Comparison of ENCODE assay signal across 8 cellular contexts in the genomic region with DNA sequence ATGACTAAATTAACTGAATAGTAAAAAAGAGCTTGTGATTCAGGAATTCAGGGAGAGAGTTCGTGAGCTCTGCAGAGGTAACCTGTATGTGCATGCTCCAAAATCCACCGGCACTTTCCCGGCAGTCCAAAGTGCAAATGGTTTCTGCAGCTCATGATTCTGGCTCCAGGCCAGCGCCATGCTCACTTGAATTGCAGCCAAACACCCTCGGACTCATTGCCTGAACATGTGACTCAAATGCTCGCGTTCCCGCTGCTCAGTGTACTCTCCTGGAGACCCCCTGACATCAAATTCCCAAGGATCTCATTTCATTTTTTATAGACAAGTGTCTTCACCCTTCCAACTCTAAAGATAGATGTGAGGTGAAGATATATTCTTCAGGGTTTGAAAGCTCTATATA. TPM values are rescaled to one million over a fixed set of nuclear protein-coding genes. Genes with fewer than 3 reads are reported as not detected.
DNase-seq lines count a peak whose midpoint lies in the region; ATAC-seq and TF ChIP-seq lines count a peak whose summit lies in the region.

No MANE protein-coding gene starts in this region.

- H3K27ac ChIP-seq in tibial nerve: peak overlapping the region in 2 of 4 donors; percentile 1 to 12

- peak overlapping the region; percentile 27; the same call in 1 of the 2 replicates for H3K4me3 ChIP-seq in WI38 (ENCODE audit: low read depth, low read length)
- H3K4me3 ChIP-seq in tibial nerve: peak overlapping the region in 1 of 4 donors; percentile 20

- DNase-seq in NCI-H1105 treated with DMSO at 0.1 percent for 48 hours (lab: John Stamatoyannopoulos, UW) (peak; percentile 82), inferior parietal cortex (ENCODE audit: extremely low spot score) (peak; percentile 42), tibial nerve (ENCODE audit: low spot score in 2 of 2) (peak; percentile 25 to 29), SIG-M5 (lab: John Stamatoyannopoulos, UW) (no peak)

- no peak for TF ChIP-seq POLR2A in tibial nerve (IDR thresholded peaks at IDR 0.05)

- no peaks in the 10 kb centered on the region for H3K9me3 ChIP-seq in tibial nerve

- no peaks in the 10 kb centered on the region for H3K27me3 ChIP-seq in tibial nerve

- WGBS in tibial nerve, 2 donors: 10 to 15% methylated on average over 8 of the region's 8 CpGs

- no peak for ATAC-seq in GM21381 (IDR thresholded peaks at IDR 0.05; ENCODE audit: unreplicated experiment)
- ATAC-seq in GM21390 (IDR thresholded peaks at IDR 0.05; ENCODE audit: unreplicated experiment): no peak
- no peak for ATAC-seq in HG03025 (IDR thresholded peaks at IDR 0.05; ENCODE audit: low FRiP score, unreplicated experiment)

- peaks cover 0 to 18% (median 0%) of the 10 kb centered on the region in 4 donors for H3K4me1 ChIP-seq in tibial nerve

- TF ChIP-seq EP300 in tibial nerve (IDR thresholded peaks at IDR 0.05): no peak

- TF ChIP-seq CTCF in WI38 (IDR thresholded peaks at IDR 0.05; ENCODE audit: low read depth, low read length): no peak
- TF ChIP-seq CTCF in tibial nerve (IDR thresholded peaks at IDR 0.05): no peak

- H3K36me3 ChIP-seq in tibial nerve: no peaks in the 10 kb centered on the region

RNA-seq across cellular contexts. Expression of a gene that starts 44.1 kb away (rescaled TPM):
- total RNA-seq in tibial nerve: 10 to 100 TPM; 10.6 to 17.9 (median 13.3) TPM
